Comparison of ENCODE assay signal across 8 cellular contexts in genomic region chr9:121699271-121700164, GRCh38.
DNase-seq lines count a peak whose midpoint lies in the region; ATAC-seq and TF ChIP-seq lines count a peak whose summit lies in the region.

No MANE protein-coding gene starts in this region.

- H3K4me3 Mint-ChIP-seq in effector memory CD8-positive, alpha-beta T cell: peak overlapping the region; percentile 59 to 65

- DNase-seq in AG20443 (ENCODE audit: low spot score): peak; percentile 22
- DNase-seq in HK-2 (ENCODE audit: unreplicated experiment): peak; percentile 62
- DNase-seq in effector memory CD8-positive, alpha-beta T cell: peak; percentile 65 to 71 (median 70)
- DNase-seq in DMS114 treated with DMSO at 0.1 percent for 48 hours (lab: John Stamatoyannopoulos, UW; ENCODE audit: unreplicated experiment): no peak

- peaks cover 21 to 22% of the 10 kb centered on the region in 2 donors for H3K4me1 Mint-ChIP-seq in effector memory CD8-positive, alpha-beta T cell (ENCODE audit: low read depth in 2 of 2)

- H3K4me3 ChIP-seq in WI38 (ENCODE audit: low read depth, low read length): peak overlapping the region; percentile 80
- no peak overlapping the region for H3K4me3 ChIP-seq in mucosa of stomach (ENCODE audit: low read length)
- H3K4me3 ChIP-seq in subcutaneous abdominal adipose tissue (ENCODE audit: low read depth in 1 of 5, low read length in 5 of 5): peak overlapping the region in 4 of 5 donors; percentile 1 to 63 (median 56)

- H3K36me3 Mint-ChIP-seq in effector memory CD8-positive, alpha-beta T cell (ENCODE audit: insufficient read depth): peaks cover 14% of the 10 kb centered on the region

- TF ChIP-seq CTCF in WI38 (IDR thresholded peaks at IDR 0.05; ENCODE audit: low read depth, low read length): no peak

- peak overlapping the region in 1 of 2 donors; percentile 55 for H3K27ac Mint-ChIP-seq in effector memory CD8-positive, alpha-beta T cell

- peak; percentile 72 for ATAC-seq in GM18867 (IDR thresholded peaks at IDR 0.05; ENCODE audit: unreplicated experiment)
- peak; percentile 88 for ATAC-seq in effector memory CD8-positive, alpha-beta T cell (replicated peaks)

- H3K27ac ChIP-seq in subcutaneous abdominal adipose tissue (ENCODE audit: low read depth, low read length): peak overlapping the region; percentile 23

- H3K27me3 ChIP-seq in mucosa of stomach (ENCODE audit: control insufficient read depth, insufficient read depth, low read length) (peaks cover 12% of the 10 kb centered on the region), subcutaneous abdominal adipose tissue (ENCODE audit: control insufficient read depth in 5 of 5, insufficient read depth in 4 of 5, low read length in 5 of 5) (peaks cover 0 to 10% (median 0%) of the 10 kb centered on the region in 5 donors)

- no peaks in the 10 kb centered on the region for H3K9me3 ChIP-seq in mucosa of stomach (ENCODE audit: control insufficient read depth, low read length)
- H3K9me3 ChIP-seq in subcutaneous abdominal adipose tissue (ENCODE audit: control insufficient read depth in 5 of 5, low read length in 5 of 5): no peaks in the 10 kb centered on the region

- peaks cover 11 to 17% of the 10 kb centered on the region in 2 donors for H3K27me3 Mint-ChIP-seq in effector memory CD8-positive, alpha-beta T cell

- H3K36me3 ChIP-seq in mucosa of stomach (ENCODE audit: control insufficient read depth, insufficient read depth, low read length): no peaks in the 10 kb centered on the region
- H3K36me3 ChIP-seq in subcutaneous abdominal adipose tissue (ENCODE audit: control insufficient read depth in 5 of 5, insufficient read depth in 5 of 5, low read length in 5 of 5): no peaks in the 10 kb centered on the region

- no peaks in the 10 kb centered on the region for H3K9me3 Mint-ChIP-seq in effector memory CD8-positive, alpha-beta T cell

- peak overlapping the region; percentile 55 for H3K9ac ChIP-seq in mucosa of stomach (ENCODE audit: low read length)
- peak overlapping the region in 2 of 5 donors; percentile 50 to 73 for H3K9ac ChIP-seq in subcutaneous abdominal adipose tissue (ENCODE audit: low read length in 5 of 5)

- H3K4me1 ChIP-seq in mucosa of stomach (ENCODE audit: control insufficient read depth, insufficient read depth, low read length) (peaks cover 21% of the 10 kb centered on the region), subcutaneous abdominal adipose tissue (ENCODE audit: control insufficient read depth in 5 of 5, insufficient read depth in 5 of 5, low read length in 5 of 5) (peaks cover 6 to 55% (median 28%) of the 10 kb centered on the region in 5 donors)
